ENCODE assay signal across 18 cellular contexts in genomic region chr4:141078871-141079270, GRCh38. TPM values are rescaled to one million over a fixed set of nuclear protein-coding genes. Genes with fewer than 3 reads are reported as not detected.
A peak's percentile ranks its signal among the peaks of the same experiment; 100 is the strongest.
DNase-seq lines count a peak whose midpoint lies in the region; ATAC-seq lines count a peak whose summit lies in the region.
"Had no signal": no experiment of that assay in that cellular context is flagged by ENCODE, and none has a peak within 500 bp of the region (broad histone marks: within the 10 kb centered on the region; RNA-seq: fewer than 3 reads in every experiment).

No MANE protein-coding gene starts in this region.

- H3K27ac ChIP-seq in CD4-positive, alpha-beta memory T cell (ENCODE audit: low read depth, low read length), result no peak overlapping the region
- H3K27ac ChIP-seq: BLaER1 had no signal

- POLR2A ChIA-PET in CD4-positive, alpha-beta memory T cell (lab: Charles Lee; ENCODE audit: partially characterized antibody), result no interaction called here

- H3K9ac ChIP-seq in adipocyte (ENCODE audit: low read length), result no peak overlapping the region
- H3K9ac ChIP-seq: BLaER1 had no signal

- peaks cover 0 to 2% of the 10 kb centered on the region in 2 donors for H3K27me3 Mint-ChIP-seq in CD4-positive, alpha-beta memory T cell
- H3K27me3 Mint-ChIP-seq: CD8-positive, alpha-beta memory T cell had no signal

- ATAC-seq in HG02981 (IDR thresholded peaks at IDR 0.05; ENCODE audit: unreplicated experiment) (no peak), HG03097 (IDR thresholded peaks at IDR 0.05; ENCODE audit: low FRiP score, unreplicated experiment) (no peak)
- ATAC-seq: GM23338, Panc1 had no signal

- intact Hi-C loops in CD4-positive, alpha-beta memory T cell (cut with micrococcal nuclease), result no loop called here

- no peaks in the 10 kb centered on the region for H3K9me3 Mint-ChIP-seq in CD4-positive, alpha-beta memory T cell
- H3K9me3 Mint-ChIP-seq: GM23338 had no signal

- no peak overlapping the region for H3K4me3 ChIP-seq in adipocyte (ENCODE audit: low read length)
- no peak overlapping the region for H3K4me3 ChIP-seq in CD4-positive, alpha-beta memory T cell (ENCODE audit: low read length in 2 of 2)
- H3K4me3 ChIP-seq: BLaER1, GM23338 had no signal

- no peaks in the 10 kb centered on the region for H3K27me3 ChIP-seq in adipocyte (replicated peaks; ENCODE audit: control insufficient read depth, insufficient read depth, low read length)
- H3K27me3 ChIP-seq in CD4-positive, alpha-beta memory T cell (ENCODE audit: insufficient read depth, low read length), result no peaks in the 10 kb centered on the region
- H3K27me3 ChIP-seq: BLaER1 had no signal

- peaks cover 33% of the 10 kb centered on the region for H3K4me1 ChIP-seq in adipocyte (ENCODE audit: control insufficient read depth, insufficient read depth, low read length)
- no peaks in the 10 kb centered on the region for H3K4me1 ChIP-seq in CD4-positive, alpha-beta memory T cell (ENCODE audit: insufficient read depth, low read length)
- H3K4me1 ChIP-seq: BLaER1 had no signal

- CTCF ChIA-PET in CD4-positive, alpha-beta memory T cell (lab: Charles Lee; ENCODE audit: partially characterized antibody), result no interaction called here

- H3K27ac Mint-ChIP-seq in CD4-positive, alpha-beta memory T cell, result no peak overlapping the region
- H3K27ac Mint-ChIP-seq: CD8-positive, alpha-beta memory T cell had no signal

- H3K36me3 Mint-ChIP-seq in CD4-positive, alpha-beta memory T cell, result no peaks in the 10 kb centered on the region
- H3K36me3 Mint-ChIP-seq: CD8-positive, alpha-beta memory T cell had no signal

- H3K36me3 ChIP-seq in adipocyte (ENCODE audit: control insufficient read depth, insufficient read depth, low read length, severe bottlenecking), result no peaks in the 10 kb centered on the region
- no peaks in the 10 kb centered on the region for H3K36me3 ChIP-seq in CD4-positive, alpha-beta memory T cell (ENCODE audit: insufficient read depth, low read length)
- H3K36me3 ChIP-seq: BLaER1 had no signal

- H3K9me3 ChIP-seq in adipocyte (ENCODE audit: control insufficient read depth, low read length), result no peaks in the 10 kb centered on the region
- no peaks in the 10 kb centered on the region for H3K9me3 ChIP-seq in CD4-positive, alpha-beta memory T cell (ENCODE audit: control insufficient read depth in 1 of 2, low read length in 2 of 2)
- H3K9me3 ChIP-seq: BLaER1 had no signal

- H3K4me1 Mint-ChIP-seq in CD4-positive, alpha-beta memory T cell, result no peaks in the 10 kb centered on the region
- H3K4me1 Mint-ChIP-seq: CD8-positive, alpha-beta memory T cell had no signal

- no peak overlapping the region for H3K4me3 Mint-ChIP-seq in CD4-positive, alpha-beta memory T cell
- H3K4me3 Mint-ChIP-seq: CD8-positive, alpha-beta memory T cell; GM23338 had no signal

- DNase-seq in AG20443 (ENCODE audit: low spot score) (peak; percentile 21), adipocyte (ENCODE audit: low read depth) (peak; percentile 82), fibroblast of gingiva (ENCODE audit: low read depth) (peak; percentile 69), iris pigment epithelial cell (ENCODE audit: low read depth) (peak; percentile 38), NK-92 (lab: John Stamatoyannopoulos, UW; ENCODE audit: unreplicated experiment) (no peak)
- no peak for DNase-seq in CD4-positive, alpha-beta memory T cell
- DNase-seq: ACHN; CD8-positive, alpha-beta memory T cell; DMS79; KG1; NCI-H1436 treated with DMSO at 0.1 percent for 48 hours; NCI-H2081 treated with DMSO at 0.1 percent for 48 hours; NCI-H510A treated with DMSO at 0.1 percent for 48 hours had no signal

RNA-seq across cellular contexts. Expression of gene RNF150, which starts 54.4 kb away (rescaled TPM):
- total RNA-seq in CD4-positive, alpha-beta memory T cell, result not detected
- polyA plus RNA-seq in CD4-positive, alpha-beta memory T cell, result not detected
- total RNA-seq: CD8-positive, alpha-beta memory T cell had no signal
- polyA plus RNA-seq: CD8-positive, alpha-beta memory T cell had no signal

Comparison
In these comparisons a context has a peak if more than half of its experiments do, and no peak if none do; other contexts are left out.
1. DNase-seq: peak in AG20443 (single experiment), adipocyte (single experiment), fibroblast of gingiva (single experiment) and iris pigment epithelial cell (single experiment); none in NK-92 (single experiment) and CD4-positive, alpha-beta memory T cell (0 of 5).